In genomic region chr17:71970312-71970711, GRCh38 we compare ENCODE assay signal across 15 cellular contexts.
DNase-seq lines count a peak whose midpoint lies in the region; ATAC-seq, FAIRE-seq and TF ChIP-seq lines count a peak whose summit lies in the region.
"Had no signal": no experiment of that assay in that cellular context is flagged by ENCODE, and none has a peak within 500 bp of the region (broad histone marks: within the 10 kb centered on the region; RNA-seq: fewer than 3 reads in every experiment).

No MANE protein-coding gene starts in this region.

- H3K27ac ChIP-seq in HepG2 (ENCODE audit: extremely low read length, insufficient read depth, low read length): no peak overlapping the region
- H3K27ac ChIP-seq in ovary: no peak overlapping the region
- H3K27ac ChIP-seq in OCI-LY7 (ENCODE audit: low read depth, low read length, poor library complexity, severe bottlenecking): no peak overlapping the region
- H3K27ac ChIP-seq in upper lobe of left lung: no peak overlapping the region

- no peak overlapping the region for H3K9ac ChIP-seq in HepG2 (ENCODE audit: insufficient read depth, low read depth, low read length)

- in situ Hi-C loops in HepG2 (cut with HindIII; ENCODE audit: extremely low pct_ligation_motif_present, low pct_unique_long_range_greater_than_20kb): no loop called here

- ATAC-seq in GM18511 (IDR thresholded peaks at IDR 0.05; ENCODE audit: unreplicated experiment) (peak; percentile 83), HG02870 (IDR thresholded peaks at IDR 0.05; ENCODE audit: unreplicated experiment) (peak; percentile 74), HepG2 (no peak), upper lobe of left lung (ENCODE audit: low FRiP score in 2 of 2) (no peak), natural killer cell (no peak)
- ATAC-seq: activated CD8-positive, alpha-beta T cell treated with anti-CD3 and anti-CD28 coated beads for 36 hours had no signal

- H3K4me1 ChIP-seq in HepG2 (ENCODE audit: insufficient read depth, low read length) (0 out of 2 replicates have a peak, but pooled peaks cover 6% of the 10 kb centered on the region), ovary (ENCODE audit: insufficient read depth) (no peaks in the 10 kb centered on the region), OCI-LY7 (ENCODE audit: insufficient read depth, low read length, poor library complexity, severe bottlenecking) (no peaks in the 10 kb centered on the region), upper lobe of left lung (no peaks in the 10 kb centered on the region)

- no peaks in the 10 kb centered on the region for H3K4me1 Mint-ChIP-seq in natural killer cell
- H3K4me1 Mint-ChIP-seq: activated naive CD4-positive, alpha-beta T cell treated with anti-CD3 and anti-CD28 coated beads, Interleukin-2, amount 10 ng/mL, durations not matched to agents 7 days and 5 days; IgD-negative memory B cell had no signal

- peaks cover 0 to 4% of the 10 kb centered on the region in 2 donors for H3K9me3 Mint-ChIP-seq in natural killer cell
- H3K9me3 Mint-ChIP-seq: activated CD8-positive, alpha-beta T cell treated with anti-CD3 and anti-CD28 coated beads for 36 hours; dendritic cell treated with granulocyte-macrophage colony-stimulating factor and Interleukin-4, amounts not matched to agents 40 ng/mL and 50 ng/mL, for 4 days had no signal

- WGBS in HepG2 (ENCODE audit: low lambda C conversion rate): 0% methylated on average over 1 of the region's 1 CpG
- WGBS in ovary, 3 donors: 57 to 69% (median 63%) methylated on average over 1 of the region's 1 CpG
- 93 to 94% methylated on average over 1 of the region's 1 CpG for WGBS in upper lobe of left lung, 2 donors

- H3K4me3 ChIP-seq in HepG2 (replicated peaks in 1 of 3; ENCODE audit: insufficient read depth in 1 of 3, low read depth in 2 of 3, low read length in 3 of 3) (no peak overlapping the region), ovary (no peak overlapping the region), OCI-LY7 (ENCODE audit: low read depth, low read length, poor library complexity, severe bottlenecking) (no peak overlapping the region), upper lobe of left lung (no peak overlapping the region)

- DNase-seq in amniotic epithelial cell (ENCODE audit: low read depth): peak; percentile 21
- DNase-seq in HepG2 (ENCODE audit: low spot score): no peak
- DNase-seq in ovary: no peak
- DNase-seq in OCI-LY7 (ENCODE audit: low spot score): no peak
- no peak for DNase-seq in upper lobe of left lung
- DNase-seq in natural killer cell: no peak
- DNase-seq: activated CD8-positive, alpha-beta T cell treated with anti-CD3 and anti-CD28 coated beads for 36 hours; activated naive CD4-positive, alpha-beta T cell treated with anti-CD3 and anti-CD28 coated beads, Interleukin-2, amount 10 ng/mL, durations not matched to agents 7 days and 5 days; NCI-H187 treated with DMSO at 0.1 percent for 48 hours had no signal

- TF ChIP-seq CTCF in HepG2 (CRISPR knock-in tag; IDR thresholded peaks at IDR 0.05) (no peak), ovary (IDR thresholded peaks at IDR 0.05) (no peak), OCI-LY7 (conservative IDR thresholded peaks at IDR 0.05; ENCODE audit: low read length) (no peak), upper lobe of left lung (IDR thresholded peaks at IDR 0.05) (no peak), natural killer cell (IDR thresholded peaks at IDR 0.05) (no peak)

- TF ChIP-seq POLR2A in HepG2 (IDR thresholded peaks at IDR 0.05; ENCODE audit: insufficient read depth in 1 of 2, low read depth in 2 of 2, low read length in 2 of 2) (no peak), ovary (IDR thresholded peaks at IDR 0.05) (no peak), upper lobe of left lung (IDR thresholded peaks at IDR 0.05) (no peak)

- intact Hi-C loops in HepG2 (cut with micrococcal nuclease; ENCODE audit: unreplicated experiment) (no loop called here), ovary (cut with DNase I) (no loop called here), OCI-LY7 (cut with micrococcal nuclease; ENCODE audit: unreplicated experiment) (no loop called here), natural killer cell (cut with micrococcal nuclease) (no loop called here)

- H3K9me3 ChIP-seq in HepG2 (ENCODE audit: low read length): no peaks in the 10 kb centered on the region
- H3K9me3 ChIP-seq in ovary: no peaks in the 10 kb centered on the region
- no peaks in the 10 kb centered on the region for H3K9me3 ChIP-seq in OCI-LY7 (ENCODE audit: low read length)
- no peaks in the 10 kb centered on the region for H3K9me3 ChIP-seq in upper lobe of left lung

- H2AFZ ChIP-seq in HepG2 (ENCODE audit: low read length) (no peak overlapping the region), OCI-LY7 (ENCODE audit: low read length) (no peak overlapping the region)

- H4K20me1 ChIP-seq in HepG2 (ENCODE audit: insufficient read depth, low read length): no peaks in the 10 kb centered on the region
- H4K20me1 ChIP-seq in OCI-LY7 (ENCODE audit: insufficient read depth, low read length): no peaks in the 10 kb centered on the region

- BruUV-seq in HepG2 (replicated peaks; lab: Mats Ljungman, UMichigan) (no TSS peak), OCI-LY7 (replicated peaks; lab: Mats Ljungman, UMichigan) (no TSS peak)

- H3K36me3 Mint-ChIP-seq in natural killer cell: no peaks in the 10 kb centered on the region
- H3K36me3 Mint-ChIP-seq: activated naive CD4-positive, alpha-beta T cell treated with anti-CD3 and anti-CD28 coated beads, Interleukin-2, amount 10 ng/mL, durations not matched to agents 7 days and 5 days; IgD-negative memory B cell had no signal

- H3K27me3 ChIP-seq in HepG2 (ENCODE audit: control insufficient read depth in 1 of 2, insufficient read depth in 2 of 2, low read length in 2 of 2) (peaks cover 0 to 14% of the 10 kb centered on the region in 2 experiments; a peak in 4 of 5 replicates), ovary (no peaks in the 10 kb centered on the region), upper lobe of left lung (no peaks in the 10 kb centered on the region)

- H3K27me3 Mint-ChIP-seq in natural killer cell (ENCODE audit: low read depth in 2 of 2): no peaks in the 10 kb centered on the region
- H3K27me3 Mint-ChIP-seq: activated naive CD4-positive, alpha-beta T cell treated with anti-CD3 and anti-CD28 coated beads, Interleukin-2, amount 10 ng/mL, durations not matched to agents 7 days and 5 days; dendritic cell treated with granulocyte-macrophage colony-stimulating factor and Interleukin-4, amounts not matched to agents 40 ng/mL and 50 ng/mL, for 4 days; IgD-negative memory B cell had no signal

- TF ChIP-seq EP300 in HepG2 (IDR thresholded peaks at IDR 0.05; ENCODE audit: low read depth in 2 of 2, low read length in 2 of 2) (no peak), HepG2 (CRISPR knock-in tag; IDR thresholded peaks at IDR 0.05; ENCODE audit: borderline replicate concordance) (no peak), ovary (IDR thresholded peaks at IDR 0.05) (no peak), upper lobe of left lung (IDR thresholded peaks at IDR 0.05) (no peak)

- H3K9me2 ChIP-seq in OCI-LY7 (ENCODE audit: insufficient read depth, low read length): no peaks in the 10 kb centered on the region

- H3K27ac Mint-ChIP-seq in natural killer cell: no peak overlapping the region
- H3K27ac Mint-ChIP-seq: activated CD8-positive, alpha-beta T cell treated with anti-CD3 and anti-CD28 coated beads for 36 hours; activated naive CD4-positive, alpha-beta T cell treated with anti-CD3 and anti-CD28 coated beads, Interleukin-2, amount 10 ng/mL, durations not matched to agents 7 days and 5 days; dendritic cell treated with granulocyte-macrophage colony-stimulating factor and Interleukin-4, amounts not matched to agents 40 ng/mL and 50 ng/mL, for 4 days; IgD-negative memory B cell; progenitor cell of endocrine pancreas; T-helper 1 cell treated with Interleukin-12 subunit alpha and Interleukin-12 subunit beta and Interleukin-4 antibody, amounts not matched to agents 30 μg/mL and 1 μg/mL, for 36 hours had no signal

- H3K4me3 Mint-ChIP-seq in natural killer cell: no peak overlapping the region
- H3K4me3 Mint-ChIP-seq: activated CD8-positive, alpha-beta T cell treated with anti-CD3 and anti-CD28 coated beads for 36 hours; activated naive CD4-positive, alpha-beta T cell treated with anti-CD3 and anti-CD28 coated beads, Interleukin-2, amount 10 ng/mL, durations not matched to agents 7 days and 5 days; dendritic cell treated with granulocyte-macrophage colony-stimulating factor and Interleukin-4, amounts not matched to agents 40 ng/mL and 50 ng/mL, for 4 days; IgD-negative memory B cell; T-helper 1 cell treated with Interleukin-12 subunit alpha and Interleukin-12 subunit beta and Interleukin-4 antibody, amounts not matched to agents 30 μg/mL and 1 μg/mL, for 36 hours had no signal

- H3K36me3 ChIP-seq in HepG2 (replicated peaks in 1 of 2; ENCODE audit: control insufficient read depth in 1 of 2, insufficient read depth in 2 of 2, low read length in 2 of 2): no peaks in the 10 kb centered on the region
- no peaks in the 10 kb centered on the region for H3K36me3 ChIP-seq in ovary
- no peaks in the 10 kb centered on the region for H3K36me3 ChIP-seq in OCI-LY7 (ENCODE audit: insufficient read depth, low read length)
- H3K36me3 ChIP-seq in upper lobe of left lung: no peaks in the 10 kb centered on the region

- H3K79me2 ChIP-seq in HepG2 (ENCODE audit: insufficient read depth, low read length) (no peaks in the 10 kb centered on the region), OCI-LY7 (ENCODE audit: insufficient read depth, low read depth, low read length) (no peaks in the 10 kb centered on the region)

- TF ChIP-seq RAD21 in HepG2 (CRISPR knock-in tag; IDR thresholded peaks at IDR 0.05): no peak

- CTCF ChIA-PET in HepG2 (lab: Yijun Ruan, JAX; ENCODE audit: low intra/inter-chr PET ratio, low total read pairs): no interaction called here
- CTCF ChIA-PET in OCI-LY7 (lab: Charles Lee; ENCODE audit: unreplicated experiment): no interaction called here

- POLR2A ChIA-PET in HepG2 (lab: Yijun Ruan, JAX) (no interaction called here), OCI-LY7 (lab: Charles Lee) (no interaction called here)

- no peak for FAIRE-seq in HepG2 (lab: Jason Lieb, UNC)

- H3K4me2 ChIP-seq in HepG2 (ENCODE audit: low read depth, low read length) (no peak overlapping the region), OCI-LY7 (ENCODE audit: low read length) (no peak overlapping the region)

TF ChIP-seq in HepG2, 621 proteins besides CTCF, POLR2A, EP300 and RAD21:
- TF ChIP-seq ZSCAN22 (CRISPR knock-in tag; IDR thresholded peaks at IDR 0.05) (no peak), ATF7 (IDR thresholded peaks at IDR 0.05) (peak; percentile 61), ATF7 (CRISPR knock-in tag; IDR thresholded peaks at IDR 0.05) (no peak), ZNF790 (CRISPR knock-in tag; IDR thresholded peaks at IDR 0.05; ENCODE audit: borderline replicate concordance) (no peak), NFKBIZ (CRISPR knock-in tag; IDR thresholded peaks at IDR 0.05) (no peak), CREB1 (IDR thresholded peaks at IDR 0.05) (peak; percentile 41), CREB1 (CRISPR knock-in tag; IDR thresholded peaks at IDR 0.05) (no peak)
TF ChIP-seq in HepG2: peak in this region for 2.

Comparison
In these comparisons a context has a peak if more than half of its experiments do, and no peak if none do; other contexts are left out.
1. ATAC-seq: peak in GM18511 (single experiment) and HG02870 (single experiment); none in HepG2 (single experiment), upper lobe of left lung (0 of 2) and natural killer cell (0 of 3).